Comparison of ENCODE assay signal across 12 cellular contexts in the genomic region with DNA sequence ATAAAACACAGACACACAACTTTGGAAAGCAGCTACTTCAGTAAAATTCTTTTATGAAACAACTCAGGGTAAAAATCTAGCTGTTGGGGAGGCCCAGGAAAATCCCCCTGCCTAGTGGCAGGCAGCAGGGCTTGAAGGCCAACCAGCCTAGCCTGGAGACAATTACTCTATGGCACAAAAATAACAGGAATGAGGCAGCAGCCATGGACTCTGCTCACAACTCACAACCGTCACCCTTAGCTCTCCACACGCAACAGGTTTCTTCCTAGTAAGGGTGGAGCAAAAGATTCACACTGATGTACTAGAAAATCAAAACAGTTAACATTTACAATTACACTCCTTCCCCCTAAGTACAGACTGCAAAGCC. TPM values are rescaled to one million over a fixed set of nuclear protein-coding genes. Genes with fewer than 3 reads are reported as not detected.
DNase-seq lines count a peak whose midpoint lies in the region; ATAC-seq, FAIRE-seq and TF ChIP-seq lines count a peak whose summit lies in the region.
"Had no signal": no experiment of that assay in that cellular context is flagged by ENCODE, and none has a peak within 500 bp of the region (broad histone marks: within the 10 kb centered on the region; RNA-seq: fewer than 3 reads in every experiment).

No MANE protein-coding gene starts in this region.

- H3K27ac Mint-ChIP-seq in T-helper 1 cell treated with Interleukin-12 subunit alpha and Interleukin-12 subunit beta and Interleukin-4 antibody, amounts not matched to agents 30 μg/mL and 1 μg/mL, for 36 hours = peak overlapping the region; percentile 1
- H3K27ac Mint-ChIP-seq in astrocyte (ENCODE audit: unreplicated experiment) (no peak overlapping the region), memory B cell (peak overlapping the region; percentile 87)

- peaks cover 33% of the 10 kb centered on the region for H3K4me1 Mint-ChIP-seq in T-helper 1 cell treated with Interleukin-12 subunit alpha and Interleukin-12 subunit beta and Interleukin-4 antibody, amounts not matched to agents 30 μg/mL and 1 μg/mL, for 36 hours (ENCODE audit: low read depth)
- H3K4me1 Mint-ChIP-seq in astrocyte (ENCODE audit: low read depth, unreplicated experiment) = peaks cover 14% of the 10 kb centered on the region
- peaks cover 46% of the 10 kb centered on the region for H3K4me1 Mint-ChIP-seq in memory B cell

- H3K4me2 ChIP-seq in astrocyte (ENCODE audit: low read length) = peak overlapping the region; percentile 1
- H3K4me2 ChIP-seq: A549 had no signal

- H3K9me3 Mint-ChIP-seq in T-helper 1 cell treated with Interleukin-12 subunit alpha and Interleukin-12 subunit beta and Interleukin-4 antibody, amounts not matched to agents 30 μg/mL and 1 μg/mL, for 36 hours = no peaks in the 10 kb centered on the region
- H3K9me3 Mint-ChIP-seq in astrocyte (ENCODE audit: unreplicated experiment) (no peaks in the 10 kb centered on the region), memory B cell (no peaks in the 10 kb centered on the region)

- H3K9ac ChIP-seq in astrocyte (ENCODE audit: low read length) = no peak overlapping the region
- peak overlapping the region; percentile 78 to 85 for H3K9ac ChIP-seq in stomach smooth muscle (ENCODE audit: low read length in 2 of 2)

- H4K20me1 ChIP-seq in astrocyte (ENCODE audit: insufficient read depth, low read length) = no peaks in the 10 kb centered on the region

- H3K9me3 ChIP-seq in astrocyte (ENCODE audit: insufficient read depth, low read depth, low read length) (no peaks in the 10 kb centered on the region), stomach smooth muscle (ENCODE audit: control insufficient read depth in 2 of 2, low read length in 2 of 2) (no peaks in the 10 kb centered on the region)
- no peaks in the 10 kb centered on the region for H3K9me3 ChIP-seq in effector memory CD4-positive, alpha-beta T cell (ENCODE audit: control insufficient read depth, low read length)
- H3K9me3 ChIP-seq: A549 had no signal

- ATAC-seq in memory B cell (ENCODE audit: low read depth) = no peak
- ATAC-seq: A549, SK-N-SH treated with all-trans-retinoic acid at 6 μM for 48 hours had no signal

- DNase-seq in T-helper 1 cell (no peak), astrocyte (ENCODE audit: low read depth) (peak; percentile 22), memory B cell (ENCODE audit: low spot score in 2 of 2) (peak in 1 of 2 donors; percentile 7), SHP77 (lab: John Stamatoyannopoulos, UW) (no peak), HPDE6-E6E7 (ENCODE audit: extremely low spot score) (no peak)
- no peak for DNase-seq in effector memory CD4-positive, alpha-beta T cell
- DNase-seq: islet precursor cell; stimulated activated CD4-positive, alpha-beta T cell treated with anti-CD3 and anti-CD28 coated beads, Interleukin-15, amount 100 ng/mL, for 24 hours had no signal

- H3K36me3 ChIP-seq in astrocyte (ENCODE audit: insufficient read depth, low read length) (peaks cover 3% of the 10 kb centered on the region), stomach smooth muscle (ENCODE audit: control insufficient read depth in 2 of 2, insufficient read depth in 2 of 2, low read length in 2 of 2) (peaks cover 6 to 7% of the 10 kb centered on the region in 2 donors)
- H3K36me3 ChIP-seq in effector memory CD4-positive, alpha-beta T cell (ENCODE audit: control insufficient read depth, insufficient read depth, low read length) = peaks cover 5% of the 10 kb centered on the region

- no peaks in the 10 kb centered on the region for H3K79me2 ChIP-seq in astrocyte (ENCODE audit: insufficient read depth, low read length)

- H3K27me3 ChIP-seq in astrocyte (ENCODE audit: insufficient read depth, low read length) (no peaks in the 10 kb centered on the region), stomach smooth muscle (ENCODE audit: control insufficient read depth in 1 of 2, insufficient read depth in 2 of 2, low read length in 2 of 2) (no peaks in the 10 kb centered on the region)
- no peaks in the 10 kb centered on the region for H3K27me3 ChIP-seq in effector memory CD4-positive, alpha-beta T cell (replicated peaks; ENCODE audit: control insufficient read depth, insufficient read depth, low read length, poor library complexity, severe bottlenecking)

- peaks cover 12% of the 10 kb centered on the region for H3K4me1 ChIP-seq in astrocyte (ENCODE audit: insufficient read depth, low read length)
- H3K4me1 ChIP-seq in stomach smooth muscle (ENCODE audit: control insufficient read depth, insufficient read depth, low read length) = peaks cover 63% of the 10 kb centered on the region
- peaks cover 18% of the 10 kb centered on the region for H3K4me1 ChIP-seq in effector memory CD4-positive, alpha-beta T cell (ENCODE audit: control insufficient read depth, insufficient read depth, low read length, poor library complexity, severe bottlenecking)

- H3K4me3 ChIP-seq in astrocyte (ENCODE audit: insufficient read depth, low read depth, low read length) (no peak overlapping the region), stomach smooth muscle (ENCODE audit: low read length in 2 of 2) (peak overlapping the region; percentile 59 to 88)
- H3K4me3 ChIP-seq in effector memory CD4-positive, alpha-beta T cell (ENCODE audit: insufficient read depth, low read depth, low read length, poor library complexity, severe bottlenecking) = no peak overlapping the region
- H3K4me3 ChIP-seq: A549 had no signal

- FAIRE-seq in astrocyte (lab: Jason Lieb, UNC) = no peak
- FAIRE-seq: A549 had no signal

- no peak for TF ChIP-seq CTCF in astrocyte (IDR thresholded peaks at IDR 0.05; ENCODE audit: insufficient read depth, low read depth, low read length)

- no peak overlapping the region for H3K4me3 Mint-ChIP-seq in T-helper 1 cell treated with Interleukin-12 subunit alpha and Interleukin-12 subunit beta and Interleukin-4 antibody, amounts not matched to agents 30 μg/mL and 1 μg/mL, for 36 hours
- H3K4me3 Mint-ChIP-seq in astrocyte (ENCODE audit: unreplicated experiment) = no peak overlapping the region
- no peak overlapping the region for H3K4me3 Mint-ChIP-seq in memory B cell

- H3K27ac ChIP-seq in astrocyte (ENCODE audit: low read depth, low read length) (no peak overlapping the region), stomach smooth muscle (ENCODE audit: low read length) (peak overlapping the region; percentile 99)
- H3K27ac ChIP-seq in effector memory CD4-positive, alpha-beta T cell (ENCODE audit: insufficient read depth, low read length, poor library complexity, severe bottlenecking) = no peak overlapping the region
- H3K27ac ChIP-seq: A549 had no signal

- no peak overlapping the region for H2AFZ ChIP-seq in astrocyte (ENCODE audit: low read depth, low read length)

- H3K36me3 Mint-ChIP-seq in T-helper 1 cell treated with Interleukin-12 subunit alpha and Interleukin-12 subunit beta and Interleukin-4 antibody, amounts not matched to agents 30 μg/mL and 1 μg/mL, for 36 hours (ENCODE audit: low read depth) = peaks cover 19% of the 10 kb centered on the region
- peaks cover 17% of the 10 kb centered on the region for H3K36me3 Mint-ChIP-seq in astrocyte (ENCODE audit: low read depth, unreplicated experiment)
- H3K36me3 Mint-ChIP-seq in memory B cell = peaks cover 4% of the 10 kb centered on the region

- no peaks in the 10 kb centered on the region for H3K27me3 Mint-ChIP-seq in T-helper 1 cell treated with Interleukin-12 subunit alpha and Interleukin-12 subunit beta and Interleukin-4 antibody, amounts not matched to agents 30 μg/mL and 1 μg/mL, for 36 hours (ENCODE audit: low read depth)
- H3K27me3 Mint-ChIP-seq in astrocyte (ENCODE audit: low read depth, unreplicated experiment) (no peaks in the 10 kb centered on the region), memory B cell (no peaks in the 10 kb centered on the region)

RNA-seq across cellular contexts. Expression of a gene that starts 0.5 kb away (rescaled TPM):
- total RNA-seq in astrocyte = 0.34 and 0.43 TPM in 2 replicates

Comparison
In these comparisons a context has a peak if more than half of its experiments do, and no peak if none do; other contexts are left out.
1. H3K4me3 ChIP-seq: peak in stomach smooth muscle (2 of 2); none in astrocyte (single experiment) and effector memory CD4-positive, alpha-beta T cell (single experiment).